Comparison of ENCODE assay signal across 9 cellular contexts in genomic region chr22:46652081-46652929, GRCh38. TPM values are rescaled to one million over a fixed set of nuclear protein-coding genes. Genes with fewer than 3 reads are reported as not detected.
DNase-seq lines count a peak whose midpoint lies in the region; ATAC-seq and TF ChIP-seq lines count a peak whose summit lies in the region.
"Had no signal": no experiment of that assay in that cellular context is flagged by ENCODE, and none has a peak within 500 bp of the region (broad histone marks: within the 10 kb centered on the region; RNA-seq: fewer than 3 reads in every experiment).

No MANE protein-coding gene starts in this region.

- no peak overlapping the region for H3K27ac ChIP-seq in HEK293 (ENCODE audit: extremely low read depth, low read depth, low read length)
- peak overlapping the region; percentile 44 for H3K27ac ChIP-seq in skeletal muscle tissue (ENCODE audit: low read depth, low read length)
- no peak overlapping the region for H3K27ac ChIP-seq in ascending aorta
- H3K27ac ChIP-seq: parathyroid adenoma had no signal

- peaks cover 7% of the 10 kb centered on the region for H3K36me3 Mint-ChIP-seq in activated naive CD8-positive, alpha-beta T cell treated with anti-CD3 and anti-CD28 coated beads, Interleukin-2, amount 50 U/mL, for 24 hours (ENCODE audit: low read depth)

- H3K27ac Mint-ChIP-seq in activated naive CD8-positive, alpha-beta T cell treated with anti-CD3 and anti-CD28 coated beads, Interleukin-2, amount 50 U/mL, for 24 hours = peak overlapping the region; percentile 81

- POLR2A ChIA-PET in HEK293 (lab: Yijun Ruan, JAX) = no interaction called here

- peak; percentile 64 for DNase-seq in activated naive CD8-positive, alpha-beta T cell treated with anti-CD3 and anti-CD28 coated beads, Interleukin-2, amount 50 U/mL, for 24 hours
- DNase-seq in left ventricle myocardium superior (peak; percentile 67), ascending aorta (ENCODE audit: low spot score in 2 of 2) (no peak), NCI-H2107 treated with DMSO at 0.1 percent for 48 hours (lab: John Stamatoyannopoulos, UW; ENCODE audit: unreplicated experiment) (no peak)
- no peak for DNase-seq in activated CD8-positive, alpha-beta memory T cell treated with anti-CD3 and anti-CD28 coated beads, Interleukin-2, amount 50 U/mL, for 48 hours

- H3K4me3 ChIP-seq in HEK293 (ENCODE audit: low read depth, low read length) (no peak overlapping the region), skeletal muscle tissue (ENCODE audit: low read length in 3 of 3) (peak overlapping the region in 1 of 3 donors; percentile 13), ascending aorta (no peak overlapping the region)

- H3K9ac ChIP-seq in skeletal muscle tissue (ENCODE audit: low read depth in 1 of 3, low read length in 3 of 3) = peak overlapping the region in 2 of 3 donors; percentile 19 to 45
- H3K9ac ChIP-seq: parathyroid adenoma had no signal

- TF ChIP-seq CTCF in HEK293 (tag by site-specific recombination; IDR thresholded peaks at IDR 0.05) (no peak), ascending aorta (IDR thresholded peaks at IDR 0.05) (no peak)

- H3K36me3 ChIP-seq in HEK293 (ENCODE audit: control insufficient read depth in 2 of 2, insufficient read depth in 1 of 2, low read length in 2 of 2) (no peaks in the 10 kb centered on the region), skeletal muscle tissue (ENCODE audit: control insufficient read depth in 3 of 3, insufficient read depth in 3 of 3, low read length in 3 of 3) (no peaks in the 10 kb centered on the region), ascending aorta (no peaks in the 10 kb centered on the region)

- H3K27me3 ChIP-seq in skeletal muscle tissue (ENCODE audit: control insufficient read depth in 3 of 3, insufficient read depth in 3 of 3, low read length in 3 of 3) (no peaks in the 10 kb centered on the region), ascending aorta (no peaks in the 10 kb centered on the region)

- CTCF ChIA-PET in HEK293 (lab: Yijun Ruan, JAX) = interaction anchor here (0.6 to 1.1 kb wide), 2 partner anchors 88 to 146 kb away, joined by 3 to 5 read pairs; no protein-coding TSS in a partner anchor

- H3K9me3 Mint-ChIP-seq in activated naive CD8-positive, alpha-beta T cell treated with anti-CD3 and anti-CD28 coated beads, Interleukin-2, amount 50 U/mL, for 24 hours = no peaks in the 10 kb centered on the region

- H3K9me3 ChIP-seq in HEK293 (ENCODE audit: control insufficient read depth, insufficient read depth, low read depth, low read length) = no peaks in the 10 kb centered on the region
- no peaks in the 10 kb centered on the region for H3K9me3 ChIP-seq in skeletal muscle tissue (ENCODE audit: control insufficient read depth in 3 of 3, low read length in 3 of 3)
- no peaks in the 10 kb centered on the region for H3K9me3 ChIP-seq in ascending aorta

- H3K4me3 Mint-ChIP-seq in activated naive CD8-positive, alpha-beta T cell treated with anti-CD3 and anti-CD28 coated beads, Interleukin-2, amount 50 U/mL, for 24 hours = peak overlapping the region; percentile 41

- intact Hi-C loops in left ventricle myocardium superior (cut with micrococcal nuclease) (no loop called here), ascending aorta (cut with DNase I) (no loop called here)

- H3K27me3 Mint-ChIP-seq in activated naive CD8-positive, alpha-beta T cell treated with anti-CD3 and anti-CD28 coated beads, Interleukin-2, amount 50 U/mL, for 24 hours = no peaks in the 10 kb centered on the region

- peaks cover 38% of the 10 kb centered on the region for H3K4me1 Mint-ChIP-seq in activated naive CD8-positive, alpha-beta T cell treated with anti-CD3 and anti-CD28 coated beads, Interleukin-2, amount 50 U/mL, for 24 hours

- peak; percentile 42 for ATAC-seq in activated naive CD8-positive, alpha-beta T cell treated with anti-CD3 and anti-CD28 coated beads, Interleukin-2, amount 50 U/mL, for 24 hours
- ATAC-seq in left ventricle myocardium superior (peak; percentile 15), HG03159 (IDR thresholded peaks at IDR 0.05; ENCODE audit: unreplicated experiment) (no peak)

- H3K4me1 ChIP-seq in HEK293 (ENCODE audit: control insufficient read depth, insufficient read depth, low read length) = no peaks in the 10 kb centered on the region
- H3K4me1 ChIP-seq in skeletal muscle tissue (ENCODE audit: control insufficient read depth in 3 of 3, insufficient read depth in 3 of 3, low read length in 3 of 3) = peaks cover 47 to 65% (median 62%) of the 10 kb centered on the region in 3 donors
- H3K4me1 ChIP-seq in ascending aorta = peaks cover 0 to 3% of the 10 kb centered on the region in 2 donors
- H3K4me1 ChIP-seq: parathyroid adenoma had no signal

TF ChIP-seq in HEK293, 187 proteins besides CTCF, POLR2A, EP300 and RAD21 (continues in another document):
- TF ChIP-seq ZNF701 (tag by site-specific recombination; IDR thresholded peaks at IDR 0.05) (no peak), ATF2 (tag by site-specific recombination; IDR thresholded peaks at IDR 0.05; ENCODE audit: low read depth) (peak; percentile 68), ZNF518A (tag by site-specific recombination; conservative IDR thresholded peaks at IDR 0.05; ENCODE audit: low read depth) (no peak), HIC1 (tag by site-specific recombination; IDR thresholded peaks at IDR 0.05) (no peak), ZNF549 (tag by site-specific recombination; IDR thresholded peaks at IDR 0.05) (no peak), SCRT1 (tag by site-specific recombination; IDR thresholded peaks at IDR 0.05; ENCODE audit: borderline replicate concordance) (no peak), ZNF292 (tag by site-specific recombination; IDR thresholded peaks at IDR 0.05; ENCODE audit: borderline replicate concordance, low read depth) (no peak), ZFP3 (tag by site-specific recombination; IDR thresholded peaks at IDR 0.05; ENCODE audit: low read depth) (no peak)

RNA-seq across cellular contexts. Expression of gene GRAMD4, which starts 32.1 kb away (rescaled TPM):
- 94.0 TPM for total RNA-seq in left ventricle myocardium superior
- total RNA-seq in skeletal muscle tissue = 26.1 TPM
- total RNA-seq in ascending aorta = 20.2 TPM

Comparison
In these comparisons a context has a peak if more than half of its experiments do, and no peak if none do; other contexts are left out.
1. DNase-seq: peak in activated naive CD8-positive, alpha-beta T cell treated with anti-CD3 and anti-CD28 coated beads, Interleukin-2, amount 50 U/mL, for 24 hours (single experiment) and left ventricle myocardium superior (single experiment); none in activated CD8-positive, alpha-beta memory T cell treated with anti-CD3 and anti-CD28 coated beads, Interleukin-2, amount 50 U/mL, for 48 hours (single experiment), ascending aorta (0 of 2) and NCI-H2107 treated with DMSO at 0.1 percent for 48 hours (single experiment).